In the genomic region with DNA sequence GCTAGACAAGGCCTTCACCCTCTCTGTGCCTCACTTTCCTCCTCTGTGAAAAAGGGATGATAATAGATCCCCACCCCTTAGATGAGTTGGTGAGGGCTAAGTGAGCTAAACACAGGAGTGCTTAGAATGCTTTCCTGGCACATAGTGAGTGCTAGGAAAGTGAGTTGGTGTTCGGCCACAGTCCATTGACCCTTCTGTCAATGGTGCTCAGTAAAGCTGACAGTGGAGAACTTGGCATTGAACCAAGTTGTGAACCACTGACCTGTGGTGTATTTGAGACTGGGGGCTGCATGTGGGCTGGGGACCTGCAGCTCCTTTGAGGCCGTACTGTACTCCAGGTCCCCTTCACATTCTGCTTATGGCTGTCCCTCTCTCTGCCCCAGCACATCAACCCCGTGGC, we compare ENCODE assay signal across 25 cellular contexts. TPM values are rescaled to one million over a fixed set of nuclear protein-coding genes. Genes with fewer than 3 reads are reported as not detected.
"Had no signal": no experiment of that assay in that cellular context is flagged by ENCODE, and none has a peak within 500 bp of the region (broad histone marks: within the 10 kb centered on the region; RNA-seq: fewer than 3 reads in every experiment).

No MANE protein-coding gene starts in this region.

- H3K36me3 ChIP-seq: uterus had no signal

- H3K4me1 ChIP-seq: uterus had no signal

- DNase-seq: dermis blood vessel endothelial cell; esophagus squamous epithelium; foreskin keratinocyte; immature natural killer cell; left ventricle myocardium inferior; lower lobe of right lung; natural killer cell; nucleus accumbens; pancreas; right cardiac atrium; stimulated activated CD4-positive, alpha-beta T cell treated with anti-CD3 and anti-CD28 coated beads, Interleukin-2, amount 100 ng/mL, for 48 hours; stimulated activated CD8-positive, alpha-beta memory T cell treated with anti-CD3 and anti-CD28 coated beads, Interleukin-4, amount 100 ng/mL, for 48 hours; stimulated activated naive CD8-positive, alpha-beta T cell treated with anti-CD3 and anti-CD28 coated beads, Interleukin-15, Interleukin-2, amounts not matched to agents 100 U/mL and 50 U/mL, for 24 hours; tibial artery; upper lobe of left lung; uterus had no signal

- FAIRE-seq: keratinocyte, pancreas had no signal

- H3K36me3 Mint-ChIP-seq: natural killer cell had no signal

- H3K27me3 Mint-ChIP-seq: memory B cell, progenitor cell of endocrine pancreas had no signal

- ATAC-seq: foreskin keratinocyte; lower lobe of right lung; natural killer cell; pancreas; right cardiac atrium; stimulated activated effector memory CD8-positive, alpha-beta T cell treated with anti-CD3 and anti-CD28 coated beads, Interleukin-12 subunit alpha, Interleukin-12 subunit beta, amount 100 ng/mL, for 72 hours; stimulated activated naive CD8-positive, alpha-beta T cell treated with anti-CD3 and anti-CD28 coated beads, Interleukin-15, Interleukin-2, amounts not matched to agents 100 U/mL and 50 U/mL, for 24 hours had no signal

- H3K27ac ChIP-seq: esophagus squamous epithelium, foreskin keratinocyte, left ventricle myocardium inferior, lower lobe of right lung, pancreas, tibial artery, upper lobe of left lung, uterus had no signal

- H3K9me3 ChIP-seq: esophagus squamous epithelium, left ventricle myocardium inferior, lower lobe of right lung, pancreas, tibial artery, upper lobe of left lung, uterus had no signal

- H3K27ac Mint-ChIP-seq: immature natural killer cell; memory B cell; mesothelial cell of epicardium; natural killer cell; progenitor cell of endocrine pancreas; stimulated activated effector memory CD8-positive, alpha-beta T cell treated with anti-CD3 and anti-CD28 coated beads, Interleukin-12 subunit alpha, Interleukin-12 subunit beta, amount 100 ng/mL, for 72 hours had no signal

- H3K4me3 Mint-ChIP-seq: immature natural killer cell; memory B cell; mesothelial cell of epicardium; natural killer cell; stimulated activated effector memory CD8-positive, alpha-beta T cell treated with anti-CD3 and anti-CD28 coated beads, Interleukin-12 subunit alpha, Interleukin-12 subunit beta, amount 100 ng/mL, for 72 hours had no signal

- H3K27me3 ChIP-seq: esophagus squamous epithelium, foreskin keratinocyte, pancreas, tibial artery, upper lobe of left lung, uterus had no signal

- H3K9me3 Mint-ChIP-seq: immature natural killer cell; memory B cell; mesothelial cell of epicardium; natural killer cell; neural crest cell; stimulated activated effector memory CD8-positive, alpha-beta T cell treated with anti-CD3 and anti-CD28 coated beads, Interleukin-12 subunit alpha, Interleukin-12 subunit beta, amount 100 ng/mL, for 72 hours had no signal

- H3K4me3 ChIP-seq: esophagus squamous epithelium, left ventricle myocardium inferior, lower lobe of right lung, pancreas, smooth muscle cell, tibial artery, upper lobe of left lung, uterus had no signal

- H3K4me2 ChIP-seq: smooth muscle cell had no signal

RNA-seq across cellular contexts. Expression of gene ERN2, which starts 29.5 kb away (rescaled TPM):
- total RNA-seq: dermis blood vessel endothelial cell, foreskin keratinocyte, left ventricle myocardium inferior, myocyte, natural killer cell, neural crest cell, smooth muscle cell, temporal lobe had no signal
- polyA plus RNA-seq: foreskin keratinocyte, immature natural killer cell, keratinocyte, right cardiac atrium, smooth muscle cell had no signal
